In the genomic region with DNA sequence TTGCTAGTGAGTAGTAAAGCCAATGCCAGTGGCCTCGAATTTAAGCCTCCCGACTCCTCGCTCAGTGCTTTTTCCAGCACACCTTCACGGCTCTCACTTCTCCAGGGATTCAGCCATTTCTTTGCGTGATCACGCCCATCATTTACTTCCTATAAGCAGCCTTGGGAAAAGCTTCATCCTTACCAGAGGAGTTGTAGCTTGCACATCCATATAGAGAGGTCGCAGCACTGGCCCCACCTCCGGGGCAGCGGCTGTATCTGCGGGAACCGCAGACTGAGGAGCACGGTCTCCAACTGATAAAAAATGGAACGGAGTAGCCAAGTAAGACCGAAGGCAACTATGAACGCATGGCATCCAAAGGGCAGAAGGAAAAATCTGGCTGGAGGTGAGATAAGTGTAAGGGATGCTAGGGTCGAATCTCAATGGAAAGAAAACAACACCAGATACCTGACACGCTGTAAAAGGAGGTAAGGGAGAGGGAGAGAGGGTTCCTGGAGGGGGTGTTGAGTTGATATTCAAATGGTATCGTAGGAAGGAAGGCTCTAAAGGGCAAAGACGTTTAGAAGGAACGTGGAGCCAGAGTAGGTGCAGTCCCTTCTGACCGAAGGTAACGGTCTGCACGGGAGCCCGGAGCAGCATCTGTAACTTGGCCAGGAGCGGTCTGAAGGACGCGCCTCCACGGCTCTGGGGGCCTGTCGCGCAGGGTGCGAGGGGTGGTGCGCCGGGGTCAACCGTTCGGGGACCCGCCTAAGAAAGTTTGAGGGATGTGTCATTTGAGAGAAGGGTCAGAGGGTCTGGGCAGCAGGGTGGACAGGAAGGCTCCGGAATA, we compare ENCODE assay signal across 8 cellular contexts. TPM values are rescaled to one million over a fixed set of nuclear protein-coding genes. Genes with fewer than 3 reads are reported as not detected.
DNase-seq lines count a peak whose midpoint lies in the region; ATAC-seq, FAIRE-seq and TF ChIP-seq lines count a peak whose summit lies in the region.

No MANE protein-coding gene starts in this region.

- peak overlapping the region; percentile 86 for H3K27ac ChIP-seq in subcutaneous abdominal adipose tissue (ENCODE audit: low read depth, low read length)

- H3K9me3 Mint-ChIP-seq in MCF 10A (ENCODE audit: unreplicated experiment): no peaks in the 10 kb centered on the region

- no peaks in the 10 kb centered on the region for H3K27me3 ChIP-seq in GM06990 (replicated peaks; ENCODE audit: control insufficient read depth, insufficient read depth, low read length)
- H3K27me3 ChIP-seq in kidney epithelial cell (ENCODE audit: control insufficient read depth, insufficient read depth, low read length): no peaks in the 10 kb centered on the region
- no peaks in the 10 kb centered on the region for H3K27me3 ChIP-seq in subcutaneous abdominal adipose tissue (ENCODE audit: control insufficient read depth in 5 of 5, insufficient read depth in 4 of 5, low read length in 5 of 5)

- TSS peak; percentile 4 for BruUV-seq in MCF 10A (replicated peaks; lab: Mats Ljungman, UMichigan)

- intact Hi-C loops in MCF 10A (cut with micrococcal nuclease): loop anchor here (2.0 kb wide), 1 partner anchor 188 kb away; no protein-coding TSS in a partner anchor

- peaks cover 6% of the 10 kb centered on the region for H3K36me3 ChIP-seq in GM06990 (ENCODE audit: control insufficient read depth, insufficient read depth, low read length)
- H3K36me3 ChIP-seq in kidney epithelial cell (ENCODE audit: control insufficient read depth, insufficient read depth, low read length): no peaks in the 10 kb centered on the region
- peaks cover 11 to 40% (median 31%) of the 10 kb centered on the region in 5 donors for H3K36me3 ChIP-seq in subcutaneous abdominal adipose tissue (ENCODE audit: control insufficient read depth in 5 of 5, insufficient read depth in 5 of 5, low read length in 5 of 5)

- H3K9ac ChIP-seq in subcutaneous abdominal adipose tissue (ENCODE audit: low read length in 5 of 5): peak overlapping the region; percentile 83 to 98 (median 87)

- CTCF ChIA-PET in MCF 10A (lab: Yijun Ruan, JAX): no interaction called here

- no peaks in the 10 kb centered on the region for H3K9me3 ChIP-seq in subcutaneous abdominal adipose tissue (ENCODE audit: control insufficient read depth in 5 of 5, low read length in 5 of 5)

- no peak for FAIRE-seq in RCC 7860 (lab: Jason Lieb, UNC)

- peak overlapping the region; percentile 98 for H3K4me3 Mint-ChIP-seq in MCF 10A (ENCODE audit: unreplicated experiment)

- no peak for TF ChIP-seq CTCF in GM06990 (IDR thresholded peaks at IDR 0.05; ENCODE audit: insufficient read depth, low read length, poor library complexity, severe bottlenecking)
- no peak for TF ChIP-seq CTCF in MCF 10A (IDR thresholded peaks at IDR 0.05; ENCODE audit: unreplicated experiment)
- no peak for TF ChIP-seq CTCF in kidney epithelial cell (IDR thresholded peaks at IDR 0.05; ENCODE audit: insufficient read depth, low read length, poor library complexity, severe bottlenecking)

- H3K27me3 Mint-ChIP-seq in MCF 10A (ENCODE audit: insufficient read depth, unreplicated experiment): no peaks in the 10 kb centered on the region

- H3K36me3 Mint-ChIP-seq in MCF 10A (ENCODE audit: insufficient read depth, unreplicated experiment): peaks cover 76% of the 10 kb centered on the region

- peaks cover 14% of the 10 kb centered on the region for H3K4me1 Mint-ChIP-seq in MCF 10A (ENCODE audit: insufficient read depth, unreplicated experiment)

- peak overlapping the region; percentile 99 for H3K27ac Mint-ChIP-seq in MCF 10A (ENCODE audit: low read depth, unreplicated experiment)

- DNase-seq in GM06990 (ENCODE audit: extremely low read depth, insufficient read length) (no peak), NCI-H2227 (lab: John Stamatoyannopoulos, UW; ENCODE audit: unreplicated experiment) (peak; percentile 42), MCF 10A (ENCODE audit: unreplicated experiment) (no peak), kidney epithelial cell (ENCODE audit: low read depth) (no peak), RCC 7860 (ENCODE audit: low spot score) (no peak), COLO668 (lab: John Stamatoyannopoulos, UW; ENCODE audit: unreplicated experiment) (no peak)

- peak; percentile 22 for ATAC-seq in GM21825 (IDR thresholded peaks at IDR 0.05; ENCODE audit: unreplicated experiment)

- peaks cover 4 to 28% (median 25%) of the 10 kb centered on the region in 5 donors for H3K4me1 ChIP-seq in subcutaneous abdominal adipose tissue (ENCODE audit: control insufficient read depth in 5 of 5, insufficient read depth in 5 of 5, low read length in 5 of 5)

- H3K4me3 ChIP-seq in GM06990 (replicated peaks; ENCODE audit: low read depth, low read length) (peak overlapping the region; percentile 79), kidney epithelial cell (ENCODE audit: low read depth, low read length) (peak overlapping the region; percentile 99), subcutaneous abdominal adipose tissue (ENCODE audit: low read depth in 1 of 5, low read length in 5 of 5) (peak overlapping the region; percentile 76 to 98 (median 95))

- POLR2A ChIA-PET in MCF 10A (lab: Yijun Ruan, JAX): interaction anchor here (0.8 to 14.8 kb wide), 17 partner anchors 12 to 764 kb away, joined by 3 to 266 read pairs (median 11); a partner anchor contains a TSS

RNA-seq across cellular contexts. Expression of a gene that starts 0.6 kb away (rescaled TPM):
- 27.6 and 28.6 TPM in 2 replicates for total RNA-seq in MCF 10A (2022)
- 25.9 and 30.8 TPM in 2 replicates for total RNA-seq in kidney epithelial cell

RNA-seq across cellular contexts. Expression of a gene that starts 0.7 kb away (rescaled TPM):
- 173 and 192 TPM in 2 replicates for total RNA-seq in MCF 10A (2022)
- total RNA-seq in kidney epithelial cell: 372 and 719 TPM in 2 replicates

RNA-seq across cellular contexts. Expression of a gene that starts 33.8 kb away (rescaled TPM):
- total RNA-seq in MCF 10A (2022) (161 and 194 TPM in 2 replicates), kidney epithelial cell (109 and 158 TPM in 2 replicates)

RNA-seq across cellular contexts. Expression of a gene that starts 33.8 kb away (rescaled TPM):
- total RNA-seq in MCF 10A (2022) (60.1 and 64.3 TPM in 2 replicates), kidney epithelial cell (35.7 and 43.2 TPM in 2 replicates)

RNA-seq across cellular contexts. Expression of a gene that starts 43.5 kb away (rescaled TPM):
- total RNA-seq in MCF 10A (2022) (380 and 438 TPM in 2 replicates), kidney epithelial cell (204 and 224 TPM in 2 replicates)
